Comparison of ENCODE assay signal across 29 cellular contexts in the genomic region with DNA sequence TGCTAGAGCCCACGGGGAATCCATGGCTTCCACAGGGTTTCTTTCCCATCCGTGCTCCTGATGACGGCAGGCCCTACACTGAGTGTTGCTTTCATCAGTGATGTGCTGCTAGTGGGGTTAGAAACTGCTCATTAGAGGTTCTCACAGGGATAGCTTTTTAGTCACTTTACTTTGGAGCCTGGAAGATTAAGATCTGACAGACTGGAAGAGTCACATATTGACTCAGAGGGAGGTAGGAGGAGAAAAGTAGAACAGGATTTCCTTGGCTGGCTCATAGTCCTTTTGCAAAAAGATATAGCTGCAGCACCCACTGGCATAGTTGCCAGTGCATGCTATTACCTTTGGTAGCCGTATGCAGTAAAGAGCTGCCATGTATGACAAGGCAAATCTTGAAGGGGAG.
"Had no signal": no experiment of that assay in that cellular context is flagged by ENCODE, and none has a peak within 500 bp of the region (broad histone marks: within the 10 kb centered on the region; RNA-seq: fewer than 3 reads in every experiment).

No MANE protein-coding gene starts in this region.

- ATAC-seq: activated CD4-positive, CD25-positive, alpha-beta regulatory T cell treated with anti-CD3 and anti-CD28 coated beads, Interleukin-2, amount 50 U/mL, for 24 hours; body of pancreas; effector memory CD8-positive, alpha-beta T cell; foreskin keratinocyte; heart right ventricle; left lung; lower lobe of right lung; natural killer cell treated with Interleukin-12 subunit alpha and Interleukin-12 subunit beta and Interleukin-15 and Interleukin-18, amount 100 ng/mL, for 72 hours; right lobe of liver; stimulated activated memory B cell treated with anti-CD40 and anti-IgM and Interleukin-4, amounts not matched to agents 10 μg/mL and 1 μg/mL and 100 μg/mL, for 72 hours; stimulated activated naive CD8-positive, alpha-beta T cell treated with anti-CD3 and anti-CD28 coated beads, Interleukin-15, amount 100 ng/mL, for 72 hours; T-cell; upper lobe of right lung had no signal

- H3K27me3 Mint-ChIP-seq: activated naive CD8-positive, alpha-beta T cell; natural killer cell treated with Interleukin-12 subunit alpha and Interleukin-12 subunit beta and Interleukin-15 and Interleukin-18, amount 100 ng/mL, for 72 hours; progenitor cell of endocrine pancreas; stimulated activated memory B cell treated with anti-CD40 and anti-IgM and Interleukin-4, amounts not matched to agents 10 μg/mL and 1 μg/mL and 100 μg/mL, for 72 hours; stimulated activated naive CD8-positive, alpha-beta T cell treated with anti-CD3 and anti-CD28 coated beads, Interleukin-15, amount 100 ng/mL, for 72 hours had no signal

- H3K36me3 Mint-ChIP-seq: activated naive CD8-positive, alpha-beta T cell; stimulated activated memory B cell treated with anti-CD40 and anti-IgM and Interleukin-4, amounts not matched to agents 10 μg/mL and 1 μg/mL and 100 μg/mL, for 72 hours; T-cell had no signal

- H3K4me3 Mint-ChIP-seq: activated naive CD8-positive, alpha-beta T cell; effector memory CD8-positive, alpha-beta T cell; natural killer cell treated with Interleukin-12 subunit alpha and Interleukin-12 subunit beta and Interleukin-15 and Interleukin-18, amount 100 ng/mL, for 72 hours; stimulated activated memory B cell treated with anti-CD40 and anti-IgM and Interleukin-4, amounts not matched to agents 10 μg/mL and 1 μg/mL and 100 μg/mL, for 72 hours; stimulated activated naive CD8-positive, alpha-beta T cell treated with anti-CD3 and anti-CD28 coated beads, Interleukin-15, amount 100 ng/mL, for 72 hours; T-cell had no signal

- H3K4me1 Mint-ChIP-seq: stimulated activated memory B cell treated with anti-CD40 and anti-IgM and Interleukin-4, amounts not matched to agents 10 μg/mL and 1 μg/mL and 100 μg/mL, for 72 hours; stimulated activated naive CD8-positive, alpha-beta T cell treated with anti-CD3 and anti-CD28 coated beads, Interleukin-15, amount 100 ng/mL, for 72 hours had no signal

- H3K27ac Mint-ChIP-seq: activated naive CD8-positive, alpha-beta T cell; effector memory CD8-positive, alpha-beta T cell; natural killer cell treated with Interleukin-12 subunit alpha and Interleukin-12 subunit beta and Interleukin-15 and Interleukin-18, amount 100 ng/mL, for 72 hours; progenitor cell of endocrine pancreas; stimulated activated memory B cell treated with anti-CD40 and anti-IgM and Interleukin-4, amounts not matched to agents 10 μg/mL and 1 μg/mL and 100 μg/mL, for 72 hours; stimulated activated naive CD8-positive, alpha-beta T cell treated with anti-CD3 and anti-CD28 coated beads, Interleukin-15, amount 100 ng/mL, for 72 hours; T-cell had no signal

- DNase-seq: activated CD4-positive, alpha-beta T cell treated with anti-CD3 and anti-CD28 coated beads for 48 hours; activated CD4-positive, alpha-beta T cell treated with anti-CD3 and anti-CD28 coated beads, Interleukin-2, amount 50 U/mL, for 48 hours; activated CD8-positive, alpha-beta memory T cell treated with anti-CD3 and anti-CD28 coated beads for 24 hours; activated effector memory CD4-positive, alpha-beta T cell treated with Interleukin-2 at 50 U/mL for 16 hours; activated naive CD4-positive, alpha-beta T cell treated with Interleukin-2 at 50 U/mL for 16 hours; aorta; body of pancreas; cerebellar nuclear complex; effector memory CD8-positive, alpha-beta T cell; heart right ventricle; left lung; lower lobe of right lung; mesenchymal stem cell; ovary; right lobe of liver; stimulated activated CD4-positive, alpha-beta T cell treated with anti-CD3 and anti-CD28 coated beads, Interleukin-12 subunit alpha, Interleukin-12 subunit beta, amount 100 ng/mL, for 4 hours; stimulated activated CD4-positive, alpha-beta T cell treated with anti-CD3 and anti-CD28 coated beads, Interleukin-4, amount 100 ng/mL, for 24 hours; stimulated activated naive CD8-positive, alpha-beta T cell treated with anti-CD3 and anti-CD28 coated beads, Interleukin-15, amount 100 ng/mL, for 72 hours; substantia nigra; T-cell; thyroid gland; upper lobe of right lung; WERI-Rb-1 had no signal
